8 cellular contexts compared by ENCODE assay signal in genomic region chr11:16604784-16605439, GRCh38.
DNase-seq lines count a peak whose midpoint lies in the region; ATAC-seq, FAIRE-seq and TF ChIP-seq lines count a peak whose summit lies in the region.

No MANE protein-coding gene starts in this region.

- H3K36me3 ChIP-seq in SJSA1 (peaks cover 11% of the 10 kb centered on the region; the same call in 1 of the 2 replicates), endodermal cell (ENCODE audit: control insufficient read depth, insufficient read depth, low read length) (no peaks in the 10 kb centered on the region), mesodermal cell (ENCODE audit: control insufficient read depth, insufficient read depth, low read length) (no peaks in the 10 kb centered on the region)

- peaks cover 9% of the 10 kb centered on the region for H3K4me1 Mint-ChIP-seq in endodermal cell

- H3K9me3 Mint-ChIP-seq in endodermal cell = peaks cover 8% of the 10 kb centered on the region

- peaks cover 8% of the 10 kb centered on the region for H3K4me1 ChIP-seq in SJSA1 (replicated peaks)
- no peaks in the 10 kb centered on the region for H3K4me1 ChIP-seq in endodermal cell (ENCODE audit: control insufficient read depth, insufficient read depth, low read length)
- H3K4me1 ChIP-seq in mesodermal cell (ENCODE audit: control insufficient read depth, insufficient read depth, low read length, poor library complexity, severe bottlenecking) = no peaks in the 10 kb centered on the region

- H3K4me3 ChIP-seq in SJSA1 (peak overlapping the region; percentile 70), endodermal cell (ENCODE audit: low read length) (peak overlapping the region; percentile 82), mesodermal cell (ENCODE audit: extremely low read depth, insufficient read depth, low read length, poor library complexity, severe bottlenecking) (peak overlapping the region; percentile 73)

- peak overlapping the region; percentile 22 for H3K9ac ChIP-seq in endodermal cell (ENCODE audit: extremely low read depth, low read length, poor library complexity, severe bottlenecking)

- H3K36me3 Mint-ChIP-seq in endodermal cell (ENCODE audit: low read depth) = no peaks in the 10 kb centered on the region

- peaks cover 49% of the 10 kb centered on the region for H3K27me3 Mint-ChIP-seq in endodermal cell (ENCODE audit: insufficient read depth)

- H3K27ac ChIP-seq in SJSA1 (peak overlapping the region; percentile 72), endodermal cell (ENCODE audit: low read depth, low read length) (no peak overlapping the region), mesodermal cell (ENCODE audit: low read depth, low read length, severe bottlenecking) (peak overlapping the region; percentile 60)

- TF ChIP-seq CTCF in GM13976 (IDR thresholded peaks at IDR 0.05; ENCODE audit: borderline replicate concordance, control extremely low read depth, extremely low read depth, insufficient read depth, missing control alignments) (no peak), endodermal cell (conservative IDR thresholded peaks at IDR 0.05) (no peak)

- no peaks in the 10 kb centered on the region for H3K9me3 ChIP-seq in SJSA1 (replicated peaks)
- no peaks in the 10 kb centered on the region for H3K9me3 ChIP-seq in endodermal cell (ENCODE audit: control insufficient read depth, low read length)
- no peaks in the 10 kb centered on the region for H3K9me3 ChIP-seq in mesodermal cell (ENCODE audit: control insufficient read depth, low read length)

- ATAC-seq in GM21786 (IDR thresholded peaks at IDR 0.05; ENCODE audit: unreplicated experiment) (no peak), GM18867 (IDR thresholded peaks at IDR 0.05; ENCODE audit: unreplicated experiment) (no peak)

- H3K27ac Mint-ChIP-seq in endodermal cell = no peak overlapping the region

- H3K27me3 ChIP-seq in SJSA1 (replicated peaks) = no peaks in the 10 kb centered on the region
- peaks cover 97% of the 10 kb centered on the region for H3K27me3 ChIP-seq in endodermal cell (ENCODE audit: control insufficient read depth, insufficient read depth, low read length, poor library complexity, severe bottlenecking)

- WGBS in endodermal cell (ENCODE audit: insufficient coverage in 1 of 2, insufficient read length in 1 of 2), 2 experiments = 0 to 6% methylated on average over 20 to 59 of the region's 59 CpGs
- 0% methylated on average over 39 to 42 of the region's 59 CpGs for WGBS in mesodermal cell (ENCODE audit: insufficient coverage in 2 of 2), 2 experiments

- peak; percentile 51 for DNase-seq in ACHN
- peak; percentile 44 for DNase-seq in GM13976 (ENCODE audit: low spot score)
- peak; percentile 73 to 75 for DNase-seq in SJSA1 (ENCODE audit: low read depth in 1 of 2, low spot score in 2 of 2)
- DNase-seq in endodermal cell = peak; percentile 80
- peak; percentile 50 for DNase-seq in urothelium cell line (ENCODE audit: low spot score)

- in situ Hi-C loops in ACHN (cut with HindIII; ENCODE audit: low pct_ligation_motif_present, low pct_unique_long_range_greater_than_20kb, low sequenced_read_pairs) = no loop called here
- in situ Hi-C loops in GM13976 (cut with MboI; ENCODE audit: low sequenced_read_pairs, unreplicated experiment) = loop anchor here (25.0 kb wide), 1 partner anchor 768 kb away; no protein-coding TSS in a partner anchor

- FAIRE-seq in urothelium cell line (lab: Jason Lieb, UNC) = no peak

- no peak overlapping the region for H3K4me3 Mint-ChIP-seq in endodermal cell
